In the genomic region with DNA sequence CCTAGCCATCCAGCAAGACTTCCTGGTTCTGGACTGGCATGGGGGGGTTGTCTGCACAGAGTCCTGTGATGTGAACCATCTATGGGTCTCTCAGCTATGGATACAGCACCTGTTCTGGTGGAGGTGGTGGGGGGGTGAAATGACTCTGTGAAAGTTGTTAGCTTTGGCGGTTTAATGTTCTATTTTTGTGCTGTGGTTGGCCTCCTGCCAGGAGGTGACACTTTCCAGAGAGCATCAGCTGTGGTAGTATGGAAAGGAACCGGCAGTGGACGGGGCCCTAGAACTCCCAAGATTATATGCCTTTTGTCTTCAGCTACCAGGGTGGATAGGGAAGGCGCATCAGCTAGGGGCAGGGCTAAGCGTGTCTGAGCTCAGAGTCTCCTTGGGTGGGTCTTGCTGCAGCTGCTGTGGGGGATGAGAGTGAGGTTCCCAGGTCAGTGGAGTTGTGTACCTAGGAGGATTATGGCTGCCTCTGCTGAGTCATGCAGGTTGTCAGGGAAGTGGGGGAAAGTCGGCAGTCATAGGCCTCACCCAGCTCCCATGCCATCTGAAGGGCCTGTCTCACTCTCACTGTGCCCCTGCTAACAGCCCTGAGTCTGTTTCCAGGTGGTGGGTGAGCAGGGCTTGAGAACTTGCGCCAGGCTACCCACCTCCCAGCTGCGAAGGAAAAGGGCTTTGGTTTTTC, we compare ENCODE assay signal across 13 cellular contexts. TPM values are rescaled to one million over a fixed set of nuclear protein-coding genes. Genes with fewer than 3 reads are reported as not detected.
DNase-seq lines count a peak whose midpoint lies in the region; ATAC-seq and TF ChIP-seq lines count a peak whose summit lies in the region.
"Had no signal": no experiment of that assay in that cellular context is flagged by ENCODE, and none has a peak within 500 bp of the region (broad histone marks: within the 10 kb centered on the region; RNA-seq: fewer than 3 reads in every experiment).

No MANE protein-coding gene starts in this region.

- no peak overlapping the region for H2AK5ac ChIP-seq in mesenchymal stem cell (ENCODE audit: low read length, severe bottlenecking)

- CTCF ChIA-PET in activated CD8-positive, alpha-beta T cell treated with anti-CD3 and anti-CD28 coated beads, Interleukin-2, amount 10 ng/mL, durations not matched to agents 7 days and 5 days (lab: Charles Lee), result interaction anchor here (1.1 to 1.6 kb wide), 2 partner anchors 275 to 343 kb away, joined by 3 to 4 read pairs; no protein-coding TSS in a partner anchor

- intact Hi-C loops in uterus (cut with DNase I; ENCODE audit: low total_unique reads), result no loop called here

- no peak overlapping the region for H2BK12ac ChIP-seq in mesenchymal stem cell (ENCODE audit: low read length in 2 of 2)

- H3K4me1 Mint-ChIP-seq in activated CD8-positive, alpha-beta T cell treated with anti-CD3 and anti-CD28 coated beads, Interleukin-2, amount 10 ng/mL, durations not matched to agents 7 days and 5 days (ENCODE audit: low read depth), result peaks cover 35% of the 10 kb centered on the region

- peak; percentile 27 for ATAC-seq in activated CD8-positive, alpha-beta T cell treated with anti-CD3 and anti-CD28 coated beads, Interleukin-2, amount 10 ng/mL, durations not matched to agents 7 days and 5 days
- no peak for ATAC-seq in HG03135 (IDR thresholded peaks at IDR 0.05; ENCODE audit: unreplicated experiment)
- ATAC-seq: T-cell had no signal

- no peak overlapping the region for H3K4me2 ChIP-seq in mesenchymal stem cell (ENCODE audit: low read length, poor library complexity, severe bottlenecking)

- H3K18ac ChIP-seq in mesenchymal stem cell (ENCODE audit: low read depth in 1 of 2, low read length in 2 of 2), result no peak overlapping the region

- H3K4me3 ChIP-seq in mesenchymal stem cell (ENCODE audit: insufficient read depth in 1 of 2, low read depth in 1 of 2, low read length in 2 of 2) (no peak overlapping the region), uterus (no peak overlapping the region)

- no peak overlapping the region for H3K23ac ChIP-seq in mesenchymal stem cell (ENCODE audit: low read length in 2 of 2)

- peaks cover 18% of the 10 kb centered on the region for H3K36me3 Mint-ChIP-seq in activated CD8-positive, alpha-beta T cell treated with anti-CD3 and anti-CD28 coated beads, Interleukin-2, amount 10 ng/mL, durations not matched to agents 7 days and 5 days (ENCODE audit: low read depth)
- H3K36me3 Mint-ChIP-seq: type B pancreatic cell had no signal

- peaks cover 37% of the 10 kb centered on the region for H3K27me3 Mint-ChIP-seq in activated CD8-positive, alpha-beta T cell treated with anti-CD3 and anti-CD28 coated beads, Interleukin-2, amount 10 ng/mL, durations not matched to agents 7 days and 5 days (ENCODE audit: low read depth)

- peak; percentile 20 for DNase-seq in activated CD4-positive, alpha-beta T cell treated with anti-CD3 and anti-CD28 coated beads for 48 hours
- DNase-seq in activated CD4-positive, alpha-beta T cell treated with anti-CD3 and anti-CD28 coated beads, Interleukin-2, amount 50 U/mL, for 48 hours, result no peak
- DNase-seq in NAMALWA (ENCODE audit: low spot score) (peak; percentile 5), mesenchymal stem cell (no peak), uterus (no peak), ACHN (no peak)
- DNase-seq in activated CD8-positive, alpha-beta T cell treated with anti-CD3 and anti-CD28 coated beads, Interleukin-2, amount 10 ng/mL, durations not matched to agents 7 days and 5 days, result no peak
- DNase-seq: central memory CD4-positive, alpha-beta T cell; foreskin fibroblast; NCI-H446 treated with DMSO at 0.1 percent for 48 hours; T-cell had no signal

- POLR2A ChIA-PET in activated CD8-positive, alpha-beta T cell treated with anti-CD3 and anti-CD28 coated beads, Interleukin-2, amount 10 ng/mL, durations not matched to agents 7 days and 5 days (lab: Charles Lee), result no interaction called here

- in situ Hi-C loops in ACHN (cut with HindIII; ENCODE audit: low pct_ligation_motif_present, low pct_unique_long_range_greater_than_20kb, low sequenced_read_pairs), result no loop called here

- H3K27me3 ChIP-seq in mesenchymal stem cell (ENCODE audit: control insufficient read depth in 1 of 2, insufficient read depth in 1 of 2, low read length in 2 of 2) (peaks cover 0 to 7% of the 10 kb centered on the region in 2 experiments), uterus (no peaks in the 10 kb centered on the region)

- no peak overlapping the region for H2AFZ ChIP-seq in mesenchymal stem cell (ENCODE audit: low read depth, low read length)

- H3K36me3 ChIP-seq in mesenchymal stem cell (ENCODE audit: control insufficient read depth in 1 of 2, insufficient read depth in 2 of 2, low read depth in 1 of 2, low read length in 2 of 2) (no peaks in the 10 kb centered on the region), uterus (no peaks in the 10 kb centered on the region)

- H3K9me3 ChIP-seq in mesenchymal stem cell (ENCODE audit: control insufficient read depth, low read length) (no peaks in the 10 kb centered on the region), uterus (peaks cover 0 to 2% of the 10 kb centered on the region in 2 donors)

- no peak overlapping the region for H3K4me3 Mint-ChIP-seq in activated CD8-positive, alpha-beta T cell treated with anti-CD3 and anti-CD28 coated beads, Interleukin-2, amount 10 ng/mL, durations not matched to agents 7 days and 5 days
- H3K4me3 Mint-ChIP-seq: T-cell, type B pancreatic cell had no signal

- no peak overlapping the region for H3K27ac ChIP-seq in mesenchymal stem cell (ENCODE audit: low read length, poor library complexity, severe bottlenecking)
- no peak overlapping the region for H3K27ac ChIP-seq in uterus

- H3K9me3 Mint-ChIP-seq in activated CD8-positive, alpha-beta T cell treated with anti-CD3 and anti-CD28 coated beads, Interleukin-2, amount 10 ng/mL, durations not matched to agents 7 days and 5 days (ENCODE audit: insufficient read depth), result no peaks in the 10 kb centered on the region

- no peak overlapping the region for H2BK15ac ChIP-seq in mesenchymal stem cell (ENCODE audit: low read depth, poor library complexity, severe bottlenecking)

- H3K4ac ChIP-seq in mesenchymal stem cell (ENCODE audit: low read depth in 1 of 2, low read length in 2 of 2), result no peak overlapping the region

- peak overlapping the region; percentile 80 for H4K8ac ChIP-seq in mesenchymal stem cell (ENCODE audit: low read length)

- no peak for TF ChIP-seq CTCF in uterus (IDR thresholded peaks at IDR 0.05)

- no peak overlapping the region for H2BK5ac ChIP-seq in mesenchymal stem cell (ENCODE audit: low read depth, low read length, poor library complexity, severe bottlenecking)

- peak overlapping the region; percentile 35 for H3K27ac Mint-ChIP-seq in activated CD8-positive, alpha-beta T cell treated with anti-CD3 and anti-CD28 coated beads, Interleukin-2, amount 10 ng/mL, durations not matched to agents 7 days and 5 days
- H3K27ac Mint-ChIP-seq: T-cell, type B pancreatic cell had no signal

- peaks cover 7% of the 10 kb centered on the region for H3K4me1 ChIP-seq in mesenchymal stem cell (ENCODE audit: control insufficient read depth, insufficient read depth, low read depth, low read length)
- no peaks in the 10 kb centered on the region for H3K4me1 ChIP-seq in uterus

- H3K79me1 ChIP-seq in mesenchymal stem cell (replicated peaks; ENCODE audit: low read length, poor library complexity, severe bottlenecking), result no peaks in the 10 kb centered on the region

- H3K9ac ChIP-seq in mesenchymal stem cell (ENCODE audit: low read length), result no peak overlapping the region

- H3K14ac ChIP-seq in mesenchymal stem cell (ENCODE audit: low read length in 2 of 2), result no peak overlapping the region

- H4K91ac ChIP-seq in mesenchymal stem cell (ENCODE audit: low read length), result no peak overlapping the region

- WGBS in mesenchymal stem cell, result 82% methylated on average over 7 of the region's 8 CpGs

- no peak overlapping the region for H2BK120ac ChIP-seq in mesenchymal stem cell (ENCODE audit: low read depth, low read length)

- TF ChIP-seq POLR2A in uterus (IDR thresholded peaks at IDR 0.05), result no peak

RNA-seq across cellular contexts. Expression of a gene that starts 7.1 kb away (rescaled TPM):
- 10 to 100 TPM; 29.0 to 32.1 TPM for total RNA-seq in activated CD8-positive, alpha-beta T cell treated with anti-CD3 and anti-CD28 coated beads, Interleukin-2, amount 10 ng/mL, durations not matched to agents 7 days and 5 days
- 8.1 TPM for polyA plus RNA-seq in mesenchymal stem cell (2013, experiment 1 of 2)
- polyA plus RNA-seq in mesenchymal stem cell (2013, experiment 2 of 2), result 7.8 TPM
- 10 to 100 TPM in 2 of 4 donors, 1 to 10 TPM in 2; 4.1 to 27.8 (median 13.6) TPM for total RNA-seq in uterus

Comparison
In these comparisons a context has a peak if more than half of its experiments do, and no peak if none do; other contexts are left out.
1. DNase-seq: peak in activated CD4-positive, alpha-beta T cell treated with anti-CD3 and anti-CD28 coated beads for 48 hours (single experiment) and NAMALWA (single experiment); none in activated CD4-positive, alpha-beta T cell treated with anti-CD3 and anti-CD28 coated beads, Interleukin-2, amount 50 U/mL, for 48 hours (0 of 2), activated CD8-positive, alpha-beta T cell treated with anti-CD3 and anti-CD28 coated beads, Interleukin-2, amount 10 ng/mL, durations not matched to agents 7 days and 5 days (single experiment), mesenchymal stem cell (single experiment), uterus (0 of 2) and ACHN (single experiment).